In genomic region chr22:23226497-23226850, GRCh38 we compare ENCODE assay signal across 9 cellular contexts. TPM values are rescaled to one million over a fixed set of nuclear protein-coding genes. Genes with fewer than 3 reads are reported as not detected.
A peak's percentile ranks its signal among the peaks of the same experiment; 100 is the strongest.
DNase-seq lines count a peak whose midpoint lies in the region; ATAC-seq and TF ChIP-seq lines count a peak whose summit lies in the region.
"Had no signal": no experiment of that assay in that cellular context is flagged by ENCODE, and none has a peak within 500 bp of the region (broad histone marks: within the 10 kb centered on the region; RNA-seq: fewer than 3 reads in every experiment).

No MANE protein-coding gene starts in this region.

- H3K4me1 ChIP-seq in gastroesophageal sphincter, result peaks cover 7 to 73% (median 35%) of the 10 kb centered on the region in 3 donors

- no peaks in the 10 kb centered on the region for H3K27me3 ChIP-seq in gastroesophageal sphincter

- no peak for TF ChIP-seq CTCF in gastroesophageal sphincter (IDR thresholded peaks at IDR 0.05)

- H3K36me3 Mint-ChIP-seq in activated T-helper 2 cell treated with anti-CD3 and anti-CD28 coated beads, Interferon-gamma antibody, Interleukin-2, Interleukin-4, amounts not matched to agents 10 μg/mL and 5 μg/mL and 100 μg/mL, durations not matched to agents 14 hours and 24 hours and 36 hours (ENCODE audit: low read depth), result peaks cover 39% of the 10 kb centered on the region

- peaks cover 39% of the 10 kb centered on the region for H3K4me1 Mint-ChIP-seq in activated T-helper 2 cell treated with anti-CD3 and anti-CD28 coated beads, Interferon-gamma antibody, Interleukin-2, Interleukin-4, amounts not matched to agents 10 μg/mL and 5 μg/mL and 100 μg/mL, durations not matched to agents 14 hours and 24 hours and 36 hours (ENCODE audit: low read depth)

- H3K27ac Mint-ChIP-seq in activated T-helper 2 cell treated with anti-CD3 and anti-CD28 coated beads, Interferon-gamma antibody, Interleukin-2, Interleukin-4, amounts not matched to agents 10 μg/mL and 5 μg/mL and 100 μg/mL, durations not matched to agents 14 hours and 24 hours and 36 hours, result peak overlapping the region; percentile 38

- peaks cover 25% of the 10 kb centered on the region for H3K9me3 Mint-ChIP-seq in activated T-helper 2 cell treated with anti-CD3 and anti-CD28 coated beads, Interferon-gamma antibody, Interleukin-2, Interleukin-4, amounts not matched to agents 10 μg/mL and 5 μg/mL and 100 μg/mL, durations not matched to agents 14 hours and 24 hours and 36 hours

- no peak for TF ChIP-seq EP300 in gastroesophageal sphincter (IDR thresholded peaks at IDR 0.05)

- ATAC-seq in gastroesophageal sphincter, result peak; percentile 21
- ATAC-seq in HG02852 (IDR thresholded peaks at IDR 0.05; ENCODE audit: unreplicated experiment), result no peak

- peak overlapping the region in 3 of 4 donors; percentile 66 to 79 (median 72) for H3K27ac ChIP-seq in gastroesophageal sphincter
- peak overlapping the region in 20 of 21 experiments; percentile 17 to 86 (median 70) for H3K27ac ChIP-seq in skin epidermis
- H3K27ac ChIP-seq: 22Rv1 had no signal

- H3K4me3 ChIP-seq in gastroesophageal sphincter (no peak overlapping the region), skin epidermis (no peak overlapping the region)

- no peak for TF ChIP-seq POLR2A in gastroesophageal sphincter (IDR thresholded peaks at IDR 0.05)

- no peaks in the 10 kb centered on the region for H3K36me3 ChIP-seq in gastroesophageal sphincter

- no peak overlapping the region for H3K4me3 Mint-ChIP-seq in activated T-helper 2 cell treated with anti-CD3 and anti-CD28 coated beads, Interferon-gamma antibody, Interleukin-2, Interleukin-4, amounts not matched to agents 10 μg/mL and 5 μg/mL and 100 μg/mL, durations not matched to agents 14 hours and 24 hours and 36 hours (ENCODE audit: low read depth)

- intact Hi-C loops in activated T-helper 2 cell treated with anti-CD3 and anti-CD28 coated beads, Interferon-gamma antibody, Interleukin-2, Interleukin-4, amounts not matched to agents 10 μg/mL and 5 μg/mL and 100 μg/mL, durations not matched to agents 14 hours and 24 hours and 36 hours (cut with micrococcal nuclease), result no loop called here

- no peaks in the 10 kb centered on the region for H3K27me3 Mint-ChIP-seq in activated T-helper 2 cell treated with anti-CD3 and anti-CD28 coated beads, Interferon-gamma antibody, Interleukin-2, Interleukin-4, amounts not matched to agents 10 μg/mL and 5 μg/mL and 100 μg/mL, durations not matched to agents 14 hours and 24 hours and 36 hours (ENCODE audit: low read depth)

- H3K9me3 ChIP-seq in gastroesophageal sphincter, result peaks cover 0 to 14% (median 0%) of the 10 kb centered on the region in 3 donors

- DNase-seq in NCI-H2171 treated with DMSO at 0.1 percent for 48 hours (lab: John Stamatoyannopoulos, UW) (peak; percentile 43), NCI-H2171 (lab: John Stamatoyannopoulos, UW) (no peak), amygdala (lab: John Stamatoyannopoulos, UW) (no peak), NCI-H226 (no peak)
- no peak for DNase-seq in activated T-helper 2 cell treated with anti-CD3 and anti-CD28 coated beads, Interferon-gamma antibody, Interleukin-2, Interleukin-4, amounts not matched to agents 10 μg/mL and 5 μg/mL and 100 μg/mL, durations not matched to agents 14 hours and 24 hours and 36 hours (ENCODE audit: low spot score)

RNA-seq across cellular contexts. Expression of gene BCR, which starts 46.2 kb away (rescaled TPM):
- total RNA-seq in activated T-helper 2 cell treated with anti-CD3 and anti-CD28 coated beads, Interferon-gamma antibody, Interleukin-2, Interleukin-4, amounts not matched to agents 10 μg/mL and 5 μg/mL and 100 μg/mL, durations not matched to agents 14 hours and 24 hours and 36 hours, result 32.0 and 36.0 TPM in 2 replicates
- 10 to 100 TPM; 39.2 to 81.1 (median 46.2) TPM for total RNA-seq in gastroesophageal sphincter
